ENCODE assay signal across 22 cellular contexts in genomic region chr16:54253118-54253517, GRCh38. TPM values are rescaled to one million over a fixed set of nuclear protein-coding genes. Genes with fewer than 3 reads are reported as not detected.
DNase-seq lines count a peak whose midpoint lies in the region; ATAC-seq, FAIRE-seq and TF ChIP-seq lines count a peak whose summit lies in the region.
"Had no signal": no experiment of that assay in that cellular context is flagged by ENCODE, and none has a peak within 500 bp of the region (broad histone marks: within the 10 kb centered on the region; RNA-seq: fewer than 3 reads in every experiment).

No MANE protein-coding gene starts in this region.

- ATAC-seq in A549 (peak; percentile 29 to 45; a peak in 2 of 6 replicates), psoas muscle (peak in 3 of 4 donors; percentile 60 to 91 (median 81))

- POLR2A ChIA-PET in MCF 10A (lab: Yijun Ruan, JAX) = interaction anchor here (0.6 to 1.6 kb wide), 4 partner anchors 33 to 262 kb away, joined by 3 to 5 read pairs (median 4); partner anchors contain the start of gene IRX3
- POLR2A ChIA-PET in A549 (lab: Yijun Ruan, JAX) = no interaction called here

- in situ Hi-C loops in mammary epithelial cell (cut with MboI; ENCODE audit: low sequenced_read_pairs in 2 of 2) = no loop called here

- no peaks in the 10 kb centered on the region for H4K20me1 ChIP-seq in mammary epithelial cell (ENCODE audit: insufficient read depth, low read length)
- H4K20me1 ChIP-seq: BLaER1 had no signal

- H3K27me3 ChIP-seq in mammary epithelial cell (ENCODE audit: insufficient read depth, low read length) (no peaks in the 10 kb centered on the region), psoas muscle (ENCODE audit: insufficient read depth in 3 of 3, low read length in 2 of 3) (no peaks in the 10 kb centered on the region)
- H3K27me3 ChIP-seq: BLaER1 had no signal

- TF ChIP-seq CTCF in MCF 10A (IDR thresholded peaks at IDR 0.05; ENCODE audit: unreplicated experiment) (no peak), mammary epithelial cell (conservative IDR thresholded peaks at IDR 0.05 in 1 of 2, IDR thresholded peaks at IDR 0.05 in 1 of 2; ENCODE audit: extremely low read depth in 1 of 2, insufficient read depth in 1 of 2, low read depth in 1 of 2, low read length in 2 of 2) (no peak), A549 (IDR thresholded peaks at IDR 0.05) (no peak), psoas muscle (IDR thresholded peaks at IDR 0.05) (no peak)

- H3K4me1 ChIP-seq in mammary epithelial cell (ENCODE audit: insufficient read depth, low read length) (peaks cover 8% of the 10 kb centered on the region), A549 (no peaks in the 10 kb centered on the region), psoas muscle (no peaks in the 10 kb centered on the region)
- H3K4me1 ChIP-seq: BLaER1 had no signal

- dilution Hi-C loops in mammary epithelial cell (cut with HindIII; ENCODE audit: low sequenced_read_pairs) = no loop called here

- H3K27me3 Mint-ChIP-seq in MCF 10A (ENCODE audit: insufficient read depth, unreplicated experiment) = no peaks in the 10 kb centered on the region

- 80% methylated on average over 6 of the region's 7 CpGs for WGBS in mammary epithelial cell (ENCODE audit: low coverage, missing lambda C conversion rate)
- WGBS in A549 (ENCODE audit: missing lambda C conversion rate) = 37% methylated on average over 7 of the region's 7 CpGs
- 29 to 64% (median 42%) methylated on average over 7 of the region's 7 CpGs for WGBS in psoas muscle, 3 donors

- H3K36me3 ChIP-seq in mammary epithelial cell (ENCODE audit: insufficient read depth, low read length) = no peaks in the 10 kb centered on the region
- no peaks in the 10 kb centered on the region for H3K36me3 ChIP-seq in psoas muscle (ENCODE audit: insufficient read depth in 1 of 2, low read depth in 1 of 2)
- H3K36me3 ChIP-seq: BLaER1 had no signal

- H3K27ac ChIP-seq in mammary epithelial cell (ENCODE audit: insufficient read depth, low read depth, low read length) (no peak overlapping the region), A549 (no peak overlapping the region), psoas muscle (no peak overlapping the region)
- H3K27ac ChIP-seq: 22Rv1, BLaER1 had no signal

- no peaks in the 10 kb centered on the region for H3K36me3 Mint-ChIP-seq in MCF 10A (ENCODE audit: insufficient read depth, unreplicated experiment)
- H3K36me3 Mint-ChIP-seq: CD4-positive, CD25-positive, alpha-beta regulatory T cell had no signal

- H2AFZ ChIP-seq in mammary epithelial cell (ENCODE audit: low read depth, low read length) = no peak overlapping the region

- H3K9ac ChIP-seq in mammary epithelial cell (ENCODE audit: insufficient read depth, low read length) = no peak overlapping the region
- H3K9ac ChIP-seq: BLaER1 had no signal

- TF ChIP-seq RAD21 in A549 (conservative IDR thresholded peaks at IDR 0.05 in 1 of 2, IDR thresholded peaks at IDR 0.05 in 1 of 2) = no peak

- H3K27ac Mint-ChIP-seq in MCF 10A (ENCODE audit: low read depth, unreplicated experiment) = peak overlapping the region; percentile 64
- H3K27ac Mint-ChIP-seq: CD4-positive, CD25-positive, alpha-beta regulatory T cell had no signal

- H3K9me3 ChIP-seq in mammary epithelial cell (replicated peaks; ENCODE audit: insufficient read depth, low read length) (no peaks in the 10 kb centered on the region), A549 (no peaks in the 10 kb centered on the region), psoas muscle (no peaks in the 10 kb centered on the region)
- H3K9me3 ChIP-seq: BLaER1 had no signal

- H3K4me2 ChIP-seq in mammary epithelial cell (ENCODE audit: insufficient read depth, low read depth, low read length) (no peak overlapping the region), A549 (no peak overlapping the region)
- H3K4me2 ChIP-seq: BLaER1 had no signal

- BruUV-seq in MCF 10A (replicated peaks; lab: Mats Ljungman, UMichigan) (no TSS peak), mammary epithelial cell (replicated peaks; lab: Mats Ljungman, UMichigan) (no TSS peak)

- H3K4me3 Mint-ChIP-seq in MCF 10A (ENCODE audit: unreplicated experiment) = no peak overlapping the region
- H3K4me3 Mint-ChIP-seq: CD4-positive, CD25-positive, alpha-beta regulatory T cell had no signal

- intact Hi-C loops in MCF 10A (cut with micrococcal nuclease) = no loop called here
- intact Hi-C loops in mammary epithelial cell (cut with micrococcal nuclease) = no loop called here
- intact Hi-C loops in psoas muscle (cut with DNase I) = no loop called here

- no peak for TF ChIP-seq POLR2A in A549 (IDR thresholded peaks at IDR 0.05; ENCODE audit: low read length)

- H3K4me1 Mint-ChIP-seq in MCF 10A (ENCODE audit: insufficient read depth, unreplicated experiment) = peaks cover 30% of the 10 kb centered on the region
- H3K4me1 Mint-ChIP-seq: CD4-positive, CD25-positive, alpha-beta regulatory T cell had no signal

- H3K4me3 ChIP-seq in mammary epithelial cell (replicated peaks in 1 of 3; ENCODE audit: insufficient read depth in 1 of 3, low read depth in 2 of 3, low read length in 3 of 3) = no peak overlapping the region
- H3K4me3 ChIP-seq in A549 = no peak overlapping the region
- no peak overlapping the region for H3K4me3 ChIP-seq in psoas muscle
- H3K4me3 ChIP-seq: BLaER1 had no signal

- no peak for FAIRE-seq in A549 (lab: Jason Lieb, UNC)
- FAIRE-seq: GM19239, H54, RCC 7860 had no signal

- CTCF ChIA-PET in MCF 10A (lab: Yijun Ruan, JAX) (no interaction called here), mammary epithelial cell (lab: Charles Lee; ENCODE audit: low non-redundant PET) (no interaction called here), A549 (lab: Yijun Ruan, JAX) (interaction anchor here (1.5 kb wide), 1 partner anchor 29 kb away, joined by 6 read pairs; no protein-coding TSS in a partner anchor)

- no peaks in the 10 kb centered on the region for H3K9me3 Mint-ChIP-seq in MCF 10A (ENCODE audit: unreplicated experiment)

- no peaks in the 10 kb centered on the region for H3K79me2 ChIP-seq in mammary epithelial cell (ENCODE audit: insufficient read depth, low read length)

- peak; percentile 9 for DNase-seq in MCF 10A (ENCODE audit: unreplicated experiment)
- no peak for DNase-seq in mammary epithelial cell
- DNase-seq in A549 (ENCODE audit: low read depth in 1 of 2, low spot score in 1 of 2) = no peak
- DNase-seq in left kidney (ENCODE audit: low read depth, low spot score) = peak; percentile 43
- peak in 1 of 2 donors; percentile 60 for DNase-seq in psoas muscle
- DNase-seq in A172 (ENCODE audit: low spot score) = no peak
- no peak for DNase-seq in NCI-H2029 treated with DMSO at 0.1 percent for 48 hours (lab: John Stamatoyannopoulos, UW)
- DNase-seq: CD4-positive, CD25-positive, alpha-beta regulatory T cell; DMS153; Karpas-422; NCI-H1105; NCI-H1436 treated with DMSO at 0.1 percent for 48 hours; NCI-H187 treated with DMSO at 0.1 percent for 48 hours; NCI-H2107; NCI-H524 treated with DMSO at 0.1 percent for 48 hours; NCI-H774 had no signal

- TF ChIP-seq EP300 in A549 (IDR thresholded peaks at IDR 0.05) = no peak

TF ChIP-seq in A549, 52 proteins besides CTCF, POLR2A, EP300 and RAD21 (continues in another document):
- TF ChIP-seq BCL3 (IDR thresholded peaks at IDR 0.05) (no peak), EHMT2 (IDR thresholded peaks at IDR 0.05; ENCODE audit: low read depth) (no peak), CBX2 (IDR thresholded peaks at IDR 0.05; ENCODE audit: borderline replicate concordance, low read depth) (no peak), CHD4 (IDR thresholded peaks at IDR 0.05; ENCODE audit: borderline replicate concordance) (no peak), POLR2AphosphoS2 (conservative IDR thresholded peaks at IDR 0.05; ENCODE audit: low read length) (no peak), HOXB13 (CRISPR knock-in tag; IDR thresholded peaks at IDR 0.05; ENCODE audit: low read depth) (no peak), KDM1A (IDR thresholded peaks at IDR 0.05; ENCODE audit: low read depth) (no peak)

RNA-seq across cellular contexts. Expression of gene IRX3, which starts 33.5 kb away (rescaled TPM):
- 15.7 and 17.6 TPM in 2 replicates for total RNA-seq in MCF 10A (2022)
- total RNA-seq in mammary epithelial cell = 10 to 100 TPM in 1 of 2 donors, 1 to 10 TPM in 1; 7.2 to 15.5 TPM
- 2.6 TPM for polyA plus RNA-seq in mammary epithelial cell
- polyA minus RNA-seq in mammary epithelial cell = 5.3 TPM
- polyA plus RNA-seq in A549 (2011; rRNA removed) = 0.54 and 1.7 TPM in 2 replicates
- polyA plus RNA-seq in A549 (2012; cell fraction: cytosol; rRNA removed) = 1.9 and 2.7 TPM in 2 replicates
- 2.8 and 3.4 TPM in 2 replicates for polyA plus RNA-seq in A549 (2012; cell fraction: nucleus; rRNA removed)
- polyA plus RNA-seq in A549 (2017; fragmentation: RNase III; extraction: RNeasy Plus Mini Kit Qiagen cat#74134 plus additional on column Dnase treatment) = 2.6 to 3.7 TPM (median 3.2 TPM) in 3 replicates
- polyA minus RNA-seq in A549 (2011; rRNA and poly(A)+ RNA removed) = 0.45 and 0.54 TPM in 2 replicates
- total RNA-seq in psoas muscle = 10 to 100 TPM in 1 of 4 donors, 1 to 10 TPM in 3; 1.2 to 27.6 (median 5.7) TPM
- 10 to 100 TPM in 2 of 3 donors, under 1 TPM in 1; 0.94 to 25.0 (median 17.8) TPM for polyA plus RNA-seq in psoas muscle
- total RNA-seq in A172 (2014; rRNA removed; shearing (Covaris generic)) = 7.7 and 8.6 TPM in 2 replicates
- total RNA-seq: CD4-positive, CD25-positive, alpha-beta regulatory T cell; HT-29 had no signal
- polyA plus RNA-seq: CD4-positive, CD25-positive, alpha-beta regulatory T cell had no signal

Comparison
In these comparisons a context has a peak if more than half of its experiments do, and no peak if none do; other contexts are left out.
1. DNase-seq: peak in MCF 10A (single experiment) and left kidney (single experiment); none in mammary epithelial cell (single experiment), A549 (0 of 2), A172 (single experiment) and NCI-H2029 treated with DMSO at 0.1 percent for 48 hours (single experiment).